ENCODE assay signal across 1 cellular context in genomic region chr19:48122421-48122820, GRCh38.
TF ChIP-seq lines count a peak whose summit lies in the region.

No MANE protein-coding gene starts in this region.

TF ChIP-seq in IMR-90, 13 proteins besides CTCF, POLR2A, EP300 and RAD21 (continued from another document):
- TF ChIP-seq, protein P1, sequence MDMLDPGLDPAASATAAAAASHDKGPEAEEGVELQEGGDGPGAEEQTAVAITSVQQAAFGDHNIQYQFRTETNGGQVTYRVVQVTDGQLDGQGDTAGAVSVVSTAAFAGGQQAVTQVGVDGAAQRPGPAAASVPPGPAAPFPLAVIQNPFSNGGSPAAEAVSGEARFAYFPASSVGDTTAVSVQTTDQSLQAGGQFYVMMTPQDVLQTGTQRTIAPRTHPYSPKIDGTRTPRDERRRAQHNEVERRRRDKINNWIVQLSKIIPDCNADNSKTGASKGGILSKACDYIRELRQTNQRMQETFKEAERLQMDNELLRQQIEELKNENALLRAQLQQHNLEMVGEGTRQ (IDR thresholded peaks at IDR 0.05; ENCODE audit: low read depth, low read length) = no peak
- no peak for TF ChIP-seq NFE2L2 (IDR thresholded peaks at IDR 0.05; ENCODE audit: low read depth, low read length)
- no peak for TF ChIP-seq SMC3 (IDR thresholded peaks at IDR 0.05; ENCODE audit: low read depth, low read length)
